ENCODE assay signal across 9 cellular contexts in the genomic region with DNA sequence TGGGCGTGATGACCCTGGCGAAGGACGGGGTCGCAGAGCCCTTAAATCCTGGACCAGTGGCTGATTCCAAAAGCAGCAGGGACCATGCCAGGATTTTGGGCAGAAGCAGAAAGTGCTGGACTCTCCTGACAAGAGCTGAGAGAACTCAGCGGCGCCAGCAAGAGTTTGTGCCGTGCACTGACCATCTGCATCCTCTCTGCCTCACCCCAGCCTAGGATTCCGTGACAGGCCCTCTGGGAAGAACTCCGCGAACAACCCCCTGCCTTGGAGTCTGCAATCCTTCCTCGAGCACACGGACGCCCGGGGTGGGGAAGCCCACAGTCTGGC. TPM values are rescaled to one million over a fixed set of nuclear protein-coding genes. Genes with fewer than 3 reads are reported as not detected.
A peak's percentile ranks its signal among the peaks of the same experiment; 100 is the strongest.
DNase-seq lines count a peak whose midpoint lies in the region; ATAC-seq and TF ChIP-seq lines count a peak whose summit lies in the region.
"Had no signal": no experiment of that assay in that cellular context is flagged by ENCODE, and none has a peak within 500 bp of the region (broad histone marks: within the 10 kb centered on the region; RNA-seq: fewer than 3 reads in every experiment).

No MANE protein-coding gene starts in this region.

- H3K27ac ChIP-seq in Karpas-422 (ENCODE audit: low read length) = no peak overlapping the region
- H3K27ac ChIP-seq: epithelial cell of prostate had no signal

- peak overlapping the region; percentile 91 for H3K4me2 ChIP-seq in Karpas-422 (ENCODE audit: low read depth, low read length, poor library complexity, severe bottlenecking)

- no peaks in the 10 kb centered on the region for H3K9me2 ChIP-seq in Karpas-422 (replicated peaks; ENCODE audit: insufficient read depth, low read length)

- no peaks in the 10 kb centered on the region for H3K27me3 ChIP-seq in Karpas-422 (ENCODE audit: low read length)

- H3K9me3 ChIP-seq in Karpas-422 (ENCODE audit: low read length) = no peaks in the 10 kb centered on the region

- H3K9ac ChIP-seq in Karpas-422 (ENCODE audit: low read length) = peak overlapping the region; percentile 61

- peaks cover 3% of the 10 kb centered on the region; the same call in 1 of the 2 replicates for H4K20me1 ChIP-seq in Karpas-422 (ENCODE audit: insufficient read depth, low read depth, low read length)

- H3K27ac Mint-ChIP-seq in naive thymus-derived CD8-positive, alpha-beta T cell = peak overlapping the region in 9 of 10 donors; percentile 80 to 96 (median 92)

- peak overlapping the region; percentile 74; the same call in 1 of the 2 replicates for H2AFZ ChIP-seq in Karpas-422 (ENCODE audit: low read length)

- no peak for TF ChIP-seq CTCF in AG10803 (conservative IDR thresholded peaks at IDR 0.05; ENCODE audit: low read length)

- H3K36me3 Mint-ChIP-seq in naive thymus-derived CD8-positive, alpha-beta T cell = peaks cover 0 to 22% (median 10%) of the 10 kb centered on the region in 3 donors

- no peak for ATAC-seq in naive thymus-derived CD8-positive, alpha-beta T cell
- no peak for ATAC-seq in left lobe of liver

- H3K36me3 ChIP-seq in Karpas-422 (ENCODE audit: insufficient read depth, low read length) = no peaks in the 10 kb centered on the region; the same call in 1 of the 2 replicates

- DNase-seq in AG10803 (ENCODE audit: low read depth) (peak; percentile 35), Karpas-422 (no peak), ecto neural progenitor cell (ENCODE audit: low spot score) (peak; percentile 49), NCI-H1105 treated with DMSO at 0.1 percent for 48 hours (lab: John Stamatoyannopoulos, UW) (no peak), left lobe of liver (ENCODE audit: low spot score) (no peak), NCI-H1092 (lab: John Stamatoyannopoulos, UW) (no peak)
- DNase-seq in naive thymus-derived CD8-positive, alpha-beta T cell = no peak
- DNase-seq in stimulated activated CD4-positive, alpha-beta T cell treated with anti-CD3 and anti-CD28 coated beads, Interleukin-4, amount 100 ng/mL, for 24 hours = no peak

- POLR2A ChIA-PET in naive thymus-derived CD8-positive, alpha-beta T cell (lab: Charles Lee) = no interaction called here

- peaks cover 4 to 22% (median 5%) of the 10 kb centered on the region in 5 donors for H3K27me3 Mint-ChIP-seq in naive thymus-derived CD8-positive, alpha-beta T cell

- H3K4me3 Mint-ChIP-seq in naive thymus-derived CD8-positive, alpha-beta T cell = peak overlapping the region; percentile 79 to 96 (median 92)

- H3K4me3 ChIP-seq in AG10803 (ENCODE audit: low read length) (peak overlapping the region; percentile 89), Karpas-422 (ENCODE audit: low read length) (peak overlapping the region; percentile 90)

- H3K4me1 ChIP-seq in Karpas-422 (ENCODE audit: low read length) = peaks cover 33% of the 10 kb centered on the region

- H3K9me3 Mint-ChIP-seq in naive thymus-derived CD8-positive, alpha-beta T cell = no peaks in the 10 kb centered on the region

- H3K4me1 Mint-ChIP-seq in naive thymus-derived CD8-positive, alpha-beta T cell = peaks cover 4 to 26% (median 19%) of the 10 kb centered on the region in 4 donors

- H3K79me2 ChIP-seq in Karpas-422 (ENCODE audit: low read length) = peaks cover 18% of the 10 kb centered on the region

RNA-seq across cellular contexts. Expression of a gene that starts 0.6 kb away (rescaled TPM):
- 145 and 304 TPM in 2 replicates for total RNA-seq in Karpas-422 (2014; rRNA removed; shearing (Covaris generic); ENCODE audit: low replicate concordance)
- total RNA-seq in naive thymus-derived CD8-positive, alpha-beta T cell = 100 to 1,000 TPM; 197 to 199 TPM
- 100 to 1,000 TPM; 122 to 123 (median 122) TPM for polyA plus RNA-seq in naive thymus-derived CD8-positive, alpha-beta T cell
- 192 TPM for total RNA-seq in left lobe of liver

RNA-seq across cellular contexts. Expression of a gene that starts 22.5 kb away (rescaled TPM):
- total RNA-seq in Karpas-422 (2014; rRNA removed; shearing (Covaris generic); ENCODE audit: low replicate concordance) = 1,085 and 1,200 TPM in 2 replicates
- 100 to 1,000 TPM; 177 to 186 TPM for total RNA-seq in naive thymus-derived CD8-positive, alpha-beta T cell
- 100 to 1,000 TPM; 234 to 278 (median 276) TPM for polyA plus RNA-seq in naive thymus-derived CD8-positive, alpha-beta T cell
- total RNA-seq in left lobe of liver = 30.9 TPM

RNA-seq across cellular contexts. Expression of a gene that starts 23.6 kb away (rescaled TPM):
- total RNA-seq in Karpas-422 (2014; rRNA removed; shearing (Covaris generic); ENCODE audit: low replicate concordance) = 10.4 and 35.4 TPM in 2 replicates
- 1 to 10 TPM; 2.0 to 3.2 TPM for total RNA-seq in naive thymus-derived CD8-positive, alpha-beta T cell
- polyA plus RNA-seq in naive thymus-derived CD8-positive, alpha-beta T cell = 1 to 10 TPM; 2.7 to 3.1 (median 2.7) TPM
- total RNA-seq in left lobe of liver = 41.6 TPM

RNA-seq across cellular contexts. Expression of a gene that starts 33.5 kb away (rescaled TPM):
- total RNA-seq in Karpas-422 (2014; rRNA removed; shearing (Covaris generic); ENCODE audit: low replicate concordance) = not detected in 2 replicates
- total RNA-seq in naive thymus-derived CD8-positive, alpha-beta T cell = not detected
- not detected for polyA plus RNA-seq in naive thymus-derived CD8-positive, alpha-beta T cell
- 0.15 TPM for total RNA-seq in left lobe of liver

RNA-seq across cellular contexts. Expression of a gene that starts 44.4 kb away (rescaled TPM):
- total RNA-seq in Karpas-422 (2014; rRNA removed; shearing (Covaris generic); ENCODE audit: low replicate concordance) = 0.89 and 2.2 TPM in 2 replicates
- total RNA-seq in naive thymus-derived CD8-positive, alpha-beta T cell = not detected
- under 1 TPM in 2 of 3 donors, not detected in 1; 0.29 to 0.64 TPM for polyA plus RNA-seq in naive thymus-derived CD8-positive, alpha-beta T cell
- total RNA-seq in left lobe of liver = 9.7 TPM

Comparison
In these comparisons a context has a peak if more than half of its experiments do, and no peak if none do; other contexts are left out.
1. DNase-seq: peak in AG10803 (single experiment) and ecto neural progenitor cell (single experiment); none in Karpas-422 (single experiment), naive thymus-derived CD8-positive, alpha-beta T cell (0 of 10), stimulated activated CD4-positive, alpha-beta T cell treated with anti-CD3 and anti-CD28 coated beads, Interleukin-4, amount 100 ng/mL, for 24 hours (single experiment), NCI-H1105 treated with DMSO at 0.1 percent for 48 hours (single experiment), left lobe of liver (single experiment) and NCI-H1092 (single experiment).